1 cellular context compared by ENCODE assay signal in the genomic region with DNA sequence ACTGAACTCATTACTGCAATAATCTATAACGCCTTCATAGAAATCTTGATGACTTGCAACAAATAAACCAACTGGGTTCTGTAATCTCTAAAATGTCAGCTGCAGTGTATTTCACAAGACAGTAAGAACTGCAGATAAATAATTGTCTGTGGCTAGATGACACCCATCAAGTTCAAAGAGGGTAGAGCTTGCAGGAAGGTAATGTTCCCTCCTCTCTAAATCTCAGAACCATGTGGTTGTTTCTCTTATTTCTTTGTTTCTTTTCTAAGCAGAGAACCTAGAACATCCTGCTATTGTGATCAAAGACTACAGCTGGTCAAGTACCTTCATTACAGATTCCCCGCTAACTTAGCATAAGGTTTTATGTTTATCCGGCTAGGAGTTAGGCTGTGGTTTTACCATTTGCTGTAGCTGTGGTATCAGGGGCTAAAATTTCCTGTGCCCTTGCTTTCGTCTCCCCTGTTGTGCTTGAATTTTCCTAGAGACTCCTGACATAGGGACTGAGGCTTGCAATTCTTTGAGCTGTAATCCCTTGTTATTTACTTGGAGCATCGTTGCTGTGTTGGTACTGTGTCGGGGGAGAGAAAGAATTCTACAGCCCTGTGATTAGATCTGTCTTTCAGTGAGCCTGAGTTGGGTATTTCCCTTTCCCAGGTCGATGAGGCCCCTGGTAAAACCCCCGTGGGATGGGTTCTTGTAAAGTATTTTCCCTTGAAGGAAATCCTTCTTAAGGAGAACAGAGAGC.
TF ChIP-seq lines count a peak whose summit lies in the region.

No MANE protein-coding gene starts in this region.

TF ChIP-seq in H1, 55 proteins besides CTCF, POLR2A, EP300 and RAD21 (continued from another document):
- no peak for TF ChIP-seq CBX8 (IDR thresholded peaks at IDR 0.05; ENCODE audit: borderline replicate concordance, low read depth, low read length)
